ENCODE assay signal across 8 cellular contexts in the genomic region with DNA sequence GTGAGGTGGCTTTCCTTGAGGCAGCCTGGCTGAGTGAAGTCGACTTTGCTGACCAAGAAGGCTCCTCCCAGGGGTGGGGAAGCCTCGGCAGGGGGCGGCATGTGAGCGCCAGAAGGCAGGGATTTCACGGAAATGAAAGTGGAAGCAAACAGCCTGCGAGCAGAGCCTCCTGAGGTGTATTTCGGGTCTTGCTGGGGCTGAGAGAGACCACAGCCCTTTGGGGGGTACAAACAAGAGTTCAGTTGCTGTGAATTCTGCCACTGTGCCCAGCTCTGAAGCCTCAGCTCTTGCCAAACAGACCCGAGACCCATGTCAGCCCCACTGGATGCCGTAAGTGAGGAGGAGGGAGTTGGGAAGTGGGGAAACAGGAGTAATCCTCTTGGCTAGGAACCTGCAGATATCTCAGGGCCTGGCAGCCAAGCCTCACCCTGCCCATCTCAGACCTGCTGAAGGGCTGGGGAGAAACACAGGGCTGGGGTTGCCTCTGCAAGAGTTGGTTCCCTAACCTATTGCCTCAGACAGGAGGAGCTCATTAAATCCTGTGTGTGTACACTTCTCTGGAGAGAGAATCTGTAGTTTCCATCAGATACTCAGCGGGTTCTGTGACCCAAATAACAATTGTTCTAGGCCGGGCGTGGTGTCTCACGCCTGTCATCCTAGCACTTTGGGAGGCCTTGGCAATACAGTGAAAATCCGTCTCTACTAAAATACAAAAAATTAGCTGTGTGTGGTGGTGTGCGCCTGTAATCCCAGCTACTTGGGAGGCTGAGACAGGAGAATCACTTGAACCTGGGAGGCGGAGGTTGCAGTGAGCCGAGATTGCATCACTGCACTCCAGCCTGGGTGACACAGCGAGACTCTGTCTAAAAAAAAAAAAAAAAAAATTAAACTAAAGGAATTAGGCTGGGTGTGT. TPM values are rescaled to one million over a fixed set of nuclear protein-coding genes. Genes with fewer than 3 reads are reported as not detected.
DNase-seq lines count a peak whose midpoint lies in the region; ATAC-seq and TF ChIP-seq lines count a peak whose summit lies in the region.

A gene (plus strand): TSS at position 146 of the 913 bp plus-strand sequence. CDS start 164 bp downstream, at position 310.

- peaks cover 33% of the 10 kb centered on the region for H3F3A ChIP-seq in MM.1S (ENCODE audit: insufficient read depth, low read length)

- peak; percentile 70 for ATAC-seq in GM21515 (IDR thresholded peaks at IDR 0.05; ENCODE audit: unreplicated experiment)
- ATAC-seq in right cardiac atrium: peak; percentile 88 to 92

- H3K27me3 Mint-ChIP-seq in T-helper 2 cell treated with Interferon-gamma antibody and Interleukin-4, amounts not matched to agents 5 μg/mL and 100 μg/mL, for 36 hours (ENCODE audit: low read depth): no peaks in the 10 kb centered on the region

- in situ Hi-C loops in Caki2 (cut with HindIII; ENCODE audit: low pct_unique_long_range_greater_than_20kb, low sequenced_read_pairs): no loop called here

- peaks cover 12% of the 10 kb centered on the region for H3K79me2 ChIP-seq in MM.1S (ENCODE audit: low read length)

- no peaks in the 10 kb centered on the region for H3K9me3 Mint-ChIP-seq in T-helper 2 cell treated with Interferon-gamma antibody and Interleukin-4, amounts not matched to agents 5 μg/mL and 100 μg/mL, for 36 hours

- H3K9me2 ChIP-seq in MM.1S (replicated peaks; ENCODE audit: insufficient read depth, low read length): no peaks in the 10 kb centered on the region

- H4K20me1 ChIP-seq in MM.1S (ENCODE audit: insufficient read depth, low read length): 0 out of 2 replicates have a peak, but pooled peaks cover 5% of the 10 kb centered on the region

- intact Hi-C loops in right cardiac atrium (cut with DNase I): no loop called here

- H3K36me3 ChIP-seq in MM.1S (replicated peaks; ENCODE audit: insufficient read depth, low read length): peaks cover 7% of the 10 kb centered on the region

- H3K27ac ChIP-seq in MM.1S (ENCODE audit: low read length): peak within 1 kb of the TSS; percentile 60; the same call in 1 of the 2 replicates
- H3K27ac ChIP-seq in angular gyrus (ENCODE audit: low read depth, low read length): peak within 1 kb of the TSS; percentile 75
- H3K27ac ChIP-seq in right cardiac atrium (ENCODE audit: low read length): peak within 1 kb of the TSS; percentile 98

- DNase-seq in Caki2 (ENCODE audit: low read depth) (peak; percentile 77), MM.1S (peak; percentile 93), right cardiac atrium (peak; percentile 88 to 94 (median 93)), retinal pigment epithelial cell (ENCODE audit: low read depth) (no peak), middle frontal gyrus (ENCODE audit: extremely low spot score, low spot score) (no peak)
- DNase-seq in T-helper 2 cell treated with Interferon-gamma antibody and Interleukin-4, amounts not matched to agents 5 μg/mL and 100 μg/mL, for 36 hours (ENCODE audit: low spot score): peak; percentile 86

- H3K4me1 Mint-ChIP-seq in T-helper 2 cell treated with Interferon-gamma antibody and Interleukin-4, amounts not matched to agents 5 μg/mL and 100 μg/mL, for 36 hours (ENCODE audit: low read depth): peaks cover 17% of the 10 kb centered on the region

- H3K36me3 Mint-ChIP-seq in T-helper 2 cell treated with Interferon-gamma antibody and Interleukin-4, amounts not matched to agents 5 μg/mL and 100 μg/mL, for 36 hours (ENCODE audit: low read depth): peaks cover 34% of the 10 kb centered on the region

- 28% methylated on average over 18 of the region's 18 CpGs for WGBS in right cardiac atrium

- H3K4me2 ChIP-seq in MM.1S (ENCODE audit: low read depth, low read length): peak within 1 kb of the TSS; percentile 62; the same call in 1 of the 2 replicates

- peak within 1 kb of the TSS; percentile 75 for H3K9ac ChIP-seq in MM.1S (ENCODE audit: low read length)

- H3K4me3 Mint-ChIP-seq in T-helper 2 cell treated with Interferon-gamma antibody and Interleukin-4, amounts not matched to agents 5 μg/mL and 100 μg/mL, for 36 hours: peak within 1 kb of the TSS; percentile 100

- H3K9me3 ChIP-seq in MM.1S (replicated peaks; ENCODE audit: insufficient read depth, low read length) (no peaks in the 10 kb centered on the region), right cardiac atrium (ENCODE audit: control insufficient read depth, low read length) (no peaks in the 10 kb centered on the region)

- H2AFZ ChIP-seq in MM.1S (ENCODE audit: low read length): peak within 1 kb of the TSS; percentile 47

- TF ChIP-seq CTCF in MM.1S (IDR thresholded peaks at IDR 0.05; ENCODE audit: low read length) (peak; percentile 40), retinal pigment epithelial cell (conservative IDR thresholded peaks at IDR 0.05; ENCODE audit: low read depth, low read length) (peak; percentile 41)

- H3K27me3 ChIP-seq in MM.1S (replicated peaks; ENCODE audit: insufficient read depth, low read length) (no peaks in the 10 kb centered on the region), right cardiac atrium (ENCODE audit: control insufficient read depth, insufficient read depth) (no peaks in the 10 kb centered on the region)

- H3K27ac Mint-ChIP-seq in T-helper 2 cell treated with Interferon-gamma antibody and Interleukin-4, amounts not matched to agents 5 μg/mL and 100 μg/mL, for 36 hours: peak within 1 kb of the TSS; percentile 100

- H3K4me3 ChIP-seq in MM.1S (ENCODE audit: low read length): peak within 1 kb of the TSS; percentile 70
- peak within 1 kb of the TSS; percentile 90 for H3K4me3 ChIP-seq in right cardiac atrium (ENCODE audit: low read length)
- peak within 1 kb of the TSS; percentile 81 for H3K4me3 ChIP-seq in retinal pigment epithelial cell (ENCODE audit: low read length)

- H3K4me1 ChIP-seq in MM.1S (ENCODE audit: low read length) (peaks cover 3% of the 10 kb centered on the region; the same call in 1 of the 2 replicates), right cardiac atrium (ENCODE audit: control insufficient read depth, insufficient read depth, low read length) (no peaks in the 10 kb centered on the region)

RNA-seq across cellular contexts. Expression of the gene that starts here (rescaled TPM):
- total RNA-seq in Caki2 (2014; rRNA removed; shearing (Covaris generic); ENCODE audit: low replicate concordance): 42.9 and 90.9 TPM in 2 replicates
- total RNA-seq in right cardiac atrium: 10 to 100 TPM; 15.1 to 20.3 (median 19.5) TPM
- 19.1 TPM for polyA plus RNA-seq in right cardiac atrium

Comparison
In these comparisons a context has a peak if more than half of its experiments do, and no peak if none do; other contexts are left out.
1. DNase-seq: peak in Caki2 (single experiment), MM.1S (single experiment), T-helper 2 cell treated with Interferon-gamma antibody and Interleukin-4, amounts not matched to agents 5 μg/mL and 100 μg/mL, for 36 hours (single experiment) and right cardiac atrium (3 of 3); none in retinal pigment epithelial cell (single experiment) and middle frontal gyrus (single experiment).
2. Peak in every context shown above with its lines, with median percentiles within 50 percentile points of each other: H3K27ac ChIP-seq and H3K4me3 ChIP-seq.